In genomic region chr19:14106840-14107239, GRCh38 we compare ENCODE assay signal across 29 cellular contexts. TPM values are rescaled to one million over a fixed set of nuclear protein-coding genes. Genes with fewer than 3 reads are reported as not detected.
A peak's percentile ranks its signal among the peaks of the same experiment; 100 is the strongest.
DNase-seq lines count a peak whose midpoint lies in the region; ATAC-seq and TF ChIP-seq lines count a peak whose summit lies in the region.
"Had no signal": no experiment of that assay in that cellular context is flagged by ENCODE, and none has a peak within 500 bp of the region (broad histone marks: within the 10 kb centered on the region; RNA-seq: fewer than 3 reads in every experiment).

No MANE protein-coding gene starts in this region.

- peak; percentile 60; the same call in 1 of the 2 replicates for ATAC-seq in WTC11
- peak; percentile 54 to 79 (median 68) for ATAC-seq in heart right ventricle
- ATAC-seq in activated CD8-positive, alpha-beta memory T cell treated with anti-CD3 and anti-CD28 coated beads, Interleukin-2, amount 10 ng/mL, durations not matched to agents 7 days and 5 days: no peak
- ATAC-seq: activated T-cell treated with anti-CD3 and anti-CD28 coated beads, Interleukin-2, amount 50 U/mL, for 4 hours; sciatic nerve had no signal

- H3K4me3 Mint-ChIP-seq in WTC11: no peak overlapping the region
- H3K4me3 Mint-ChIP-seq in activated naive CD4-positive, alpha-beta T cell treated with anti-CD3 and anti-CD28 coated beads for 36 hours: no peak overlapping the region
- no peak overlapping the region for H3K4me3 Mint-ChIP-seq in activated CD8-positive, alpha-beta memory T cell treated with anti-CD3 and anti-CD28 coated beads, Interleukin-2, amount 10 ng/mL, durations not matched to agents 7 days and 5 days
- H3K4me3 Mint-ChIP-seq: activated CD4-positive, alpha-beta T cell treated with anti-CD3 and anti-CD28 coated beads, Interleukin-2, amount 10 ng/mL, durations not matched to agents 7 days and 5 days; activated T-cell treated with anti-CD3 and anti-CD28 coated beads, Interleukin-2, amount 50 U/mL, for 4 hours; brain; neural crest cell had no signal

- POLR2A ChIA-PET in WTC11 (lab: Charles Lee): no interaction called here

- H3K36me3 ChIP-seq in heart right ventricle (peaks cover 0 to 69% (median 39%) of the 10 kb centered on the region in 9 donors), osteoblast (ENCODE audit: insufficient read depth, low read length) (peaks cover 40% of the 10 kb centered on the region), testis (ENCODE audit: low read depth, missing control alignments) (no peaks in the 10 kb centered on the region)

- H3K36me3 Mint-ChIP-seq in WTC11: no peaks in the 10 kb centered on the region
- peaks cover 2% of the 10 kb centered on the region for H3K36me3 Mint-ChIP-seq in activated naive CD4-positive, alpha-beta T cell treated with anti-CD3 and anti-CD28 coated beads for 36 hours (ENCODE audit: low read depth)
- no peaks in the 10 kb centered on the region for H3K36me3 Mint-ChIP-seq in activated CD8-positive, alpha-beta memory T cell treated with anti-CD3 and anti-CD28 coated beads, Interleukin-2, amount 10 ng/mL, durations not matched to agents 7 days and 5 days
- H3K36me3 Mint-ChIP-seq: CD4-positive, CD25-positive, alpha-beta regulatory T cell had no signal

- H3K9me3 ChIP-seq in heart right ventricle: no peaks in the 10 kb centered on the region
- no peaks in the 10 kb centered on the region for H3K9me3 ChIP-seq in osteoblast (ENCODE audit: low read depth, low read length)
- no peaks in the 10 kb centered on the region for H3K9me3 ChIP-seq in testis
- H3K9me3 ChIP-seq: A549, SJSA1 had no signal

- TF ChIP-seq POLR2A in testis (IDR thresholded peaks at IDR 0.05): no peak

- peak overlapping the region; percentile 69 to 97 (median 90) for H3K27ac ChIP-seq in heart right ventricle
- peak overlapping the region; percentile 65 for H3K27ac ChIP-seq in osteoblast (ENCODE audit: low read depth, low read length)
- H3K27ac ChIP-seq in testis: peak overlapping the region; percentile 65 to 80
- H3K27ac ChIP-seq: A549, SJSA1 had no signal

- H3K27ac Mint-ChIP-seq in WTC11: no peak overlapping the region
- H3K27ac Mint-ChIP-seq in activated naive CD4-positive, alpha-beta T cell treated with anti-CD3 and anti-CD28 coated beads for 36 hours: no peak overlapping the region
- no peak overlapping the region for H3K27ac Mint-ChIP-seq in activated CD8-positive, alpha-beta memory T cell treated with anti-CD3 and anti-CD28 coated beads, Interleukin-2, amount 10 ng/mL, durations not matched to agents 7 days and 5 days
- H3K27ac Mint-ChIP-seq: activated CD4-positive, alpha-beta T cell treated with anti-CD3 and anti-CD28 coated beads, Interleukin-2, amount 10 ng/mL, durations not matched to agents 7 days and 5 days; IgD-negative memory B cell had no signal

- intact Hi-C loops in heart right ventricle (cut with DNase I) (loop anchor here in 1 of 10 donors (1.0 kb wide), 1 partner anchor 20 kb away; no protein-coding TSS in a partner anchor), testis (cut with DNase I; ENCODE audit: low total_unique reads) (no loop called here)
- intact Hi-C loops in activated naive CD4-positive, alpha-beta T cell treated with anti-CD3 and anti-CD28 coated beads for 36 hours (cut with micrococcal nuclease): no loop called here

- H3K4me1 ChIP-seq in heart right ventricle (peaks cover 0 to 61% (median 43%) of the 10 kb centered on the region in 9 donors), osteoblast (ENCODE audit: insufficient read depth, low read length) (peaks cover 10% of the 10 kb centered on the region), testis (peaks cover 23% of the 10 kb centered on the region)
- H3K4me1 ChIP-seq: A549, SJSA1 had no signal

- CTCF ChIA-PET in WTC11 (lab: Charles Lee): interaction anchor here (0.6 to 1.4 kb wide), 2 partner anchors 30 to 66 kb away, joined by 3 to 4 read pairs; partner anchors contain the start of gene ASF1B
- CTCF ChIA-PET in activated naive CD4-positive, alpha-beta T cell treated with anti-CD3 and anti-CD28 coated beads for 36 hours (lab: Charles Lee): interaction anchor here (1.6 kb wide), 1 partner anchor 30 kb away, joined by 6 read pairs; the partner anchor contains the start of gene ASF1B
- CTCF ChIA-PET in activated CD8-positive, alpha-beta memory T cell treated with anti-CD3 and anti-CD28 coated beads, Interleukin-2, amount 10 ng/mL, durations not matched to agents 7 days and 5 days (lab: Charles Lee): interaction anchor here (4.4 kb wide), 1 partner anchor 7 kb away, joined by 16 read pairs; no protein-coding TSS in a partner anchor

- H3K9me3 Mint-ChIP-seq in WTC11: no peaks in the 10 kb centered on the region
- no peaks in the 10 kb centered on the region for H3K9me3 Mint-ChIP-seq in activated naive CD4-positive, alpha-beta T cell treated with anti-CD3 and anti-CD28 coated beads for 36 hours
- no peaks in the 10 kb centered on the region for H3K9me3 Mint-ChIP-seq in activated CD8-positive, alpha-beta memory T cell treated with anti-CD3 and anti-CD28 coated beads, Interleukin-2, amount 10 ng/mL, durations not matched to agents 7 days and 5 days (ENCODE audit: low read depth)
- H3K9me3 Mint-ChIP-seq: activated CD4-positive, alpha-beta T cell treated with anti-CD3 and anti-CD28 coated beads, Interleukin-2, amount 10 ng/mL, durations not matched to agents 7 days and 5 days; activated T-cell treated with anti-CD3 and anti-CD28 coated beads, Interleukin-2, amount 50 U/mL, for 4 hours; brain; CD4-positive, CD25-positive, alpha-beta regulatory T cell; IgD-negative memory B cell; neural crest cell had no signal

- no peaks in the 10 kb centered on the region for H3K27me3 ChIP-seq in heart right ventricle
- no peaks in the 10 kb centered on the region for H3K27me3 ChIP-seq in osteoblast (ENCODE audit: insufficient read depth, low read length)
- H3K27me3 ChIP-seq in testis: no peaks in the 10 kb centered on the region
- H3K27me3 ChIP-seq: SJSA1 had no signal

- H4K20me1 ChIP-seq in osteoblast (ENCODE audit: insufficient read depth, low read length): peaks cover 4% of the 10 kb centered on the region

- H3K4me2 ChIP-seq in osteoblast (ENCODE audit: insufficient read depth, low read length): no peak overlapping the region
- H3K4me2 ChIP-seq: A549 had no signal

- DNase-seq in WTC11 (ENCODE audit: low spot score) (no peak), heart right ventricle (peak in 1 of 2 donors; percentile 53), osteoblast (ENCODE audit: insufficient read length, low spot score, missing footprints) (peak; percentile 27), testis (no peak), SIG-M5 (lab: John Stamatoyannopoulos, UW) (no peak), NCI-H524 treated with DMSO at 0.1 percent for 48 hours (lab: John Stamatoyannopoulos, UW) (no peak)
- no peak for DNase-seq in activated naive CD4-positive, alpha-beta T cell treated with anti-CD3 and anti-CD28 coated beads for 36 hours
- DNase-seq in activated CD8-positive, alpha-beta memory T cell treated with anti-CD3 and anti-CD28 coated beads, Interleukin-2, amount 10 ng/mL, durations not matched to agents 7 days and 5 days: no peak
- DNase-seq: activated CD4-positive, alpha-beta T cell treated with anti-CD3 and anti-CD28 coated beads, Interleukin-2, amount 10 ng/mL, durations not matched to agents 7 days and 5 days; activated T-cell treated with anti-CD3 and anti-CD28 coated beads, Interleukin-2, amount 50 U/mL, for 4 hours; AML-193; Calu3; CD4-positive, CD25-positive, alpha-beta regulatory T cell; DMS79 treated with DMSO at 0.1 percent for 48 hours; GF-D8; NCI-H1092; NCI-H1694 treated with DMSO at 0.1 percent for 48 hours; NCI-H446 treated with DMSO at 0.1 percent for 48 hours; NCI-H82; stimulated activated naive CD4-positive, alpha-beta T cell had no signal

- H3K4me3 ChIP-seq in heart right ventricle (no peak overlapping the region), osteoblast (ENCODE audit: insufficient read depth, low read length) (no peak overlapping the region), testis (no peak overlapping the region)
- H3K4me3 ChIP-seq: A549, SJSA1 had no signal

- 58 to 71% methylated on average over 16 of the region's 16 CpGs for WGBS in heart right ventricle, 2 donors
- WGBS in testis, 2 donors: 86 to 100% methylated on average over 4 to 16 of the region's 16 CpGs

- no peaks in the 10 kb centered on the region for H3K27me3 Mint-ChIP-seq in WTC11 (ENCODE audit: low read depth)
- no peaks in the 10 kb centered on the region for H3K27me3 Mint-ChIP-seq in activated naive CD4-positive, alpha-beta T cell treated with anti-CD3 and anti-CD28 coated beads for 36 hours (ENCODE audit: low read depth)
- no peaks in the 10 kb centered on the region for H3K27me3 Mint-ChIP-seq in activated CD8-positive, alpha-beta memory T cell treated with anti-CD3 and anti-CD28 coated beads, Interleukin-2, amount 10 ng/mL, durations not matched to agents 7 days and 5 days
- H3K27me3 Mint-ChIP-seq: activated CD4-positive, alpha-beta T cell treated with anti-CD3 and anti-CD28 coated beads, Interleukin-2, amount 10 ng/mL, durations not matched to agents 7 days and 5 days; brain; CD4-positive, CD25-positive, alpha-beta regulatory T cell; IgD-negative memory B cell had no signal

- H3K79me2 ChIP-seq in osteoblast (ENCODE audit: insufficient read depth, low read length): peaks cover 33% of the 10 kb centered on the region

- H2AFZ ChIP-seq in osteoblast (ENCODE audit: low read length): no peak overlapping the region

- H3K4me1 Mint-ChIP-seq in WTC11: peaks cover 4% of the 10 kb centered on the region
- peaks cover 4% of the 10 kb centered on the region for H3K4me1 Mint-ChIP-seq in activated naive CD4-positive, alpha-beta T cell treated with anti-CD3 and anti-CD28 coated beads for 36 hours (ENCODE audit: low read depth)
- H3K4me1 Mint-ChIP-seq in activated CD8-positive, alpha-beta memory T cell treated with anti-CD3 and anti-CD28 coated beads, Interleukin-2, amount 10 ng/mL, durations not matched to agents 7 days and 5 days: peaks cover 2% of the 10 kb centered on the region
- H3K4me1 Mint-ChIP-seq: neural crest cell had no signal

- TF ChIP-seq CTCF in WTC11 (IDR thresholded peaks at IDR 0.05) (no peak), heart right ventricle (IDR thresholded peaks at IDR 0.05) (peak in 5 of 9 donors; percentile 22 to 41 (median 26)), osteoblast (IDR thresholded peaks at IDR 0.05; ENCODE audit: extremely low read depth, low read depth, low read length) (no peak), testis (IDR thresholded peaks at IDR 0.05) (no peak)

RNA-seq across cellular contexts. Expression of gene PRKACA, which starts 10.7 kb away (rescaled TPM):
- total RNA-seq in WTC11 (2021): 37.8 to 48.0 TPM (median 41.7 TPM) in 3 replicates
- 100 to 1,000 TPM; 473 to 691 (median 518) TPM for total RNA-seq in heart right ventricle
- polyA plus RNA-seq in heart right ventricle: 100 to 1,000 TPM; 196 to 214 TPM
- total RNA-seq in osteoblast: 45.6 and 56.3 TPM in 2 replicates
- total RNA-seq in testis: 100 to 1,000 TPM; 114 to 116 TPM
- 203 TPM for polyA plus RNA-seq in testis (ENCODE audit: insufficient read depth, low read depth, low replicate concordance)
- total RNA-seq in activated naive CD4-positive, alpha-beta T cell treated with anti-CD3 and anti-CD28 coated beads for 36 hours: 10 to 100 TPM; 48.2 to 60.0 TPM
- total RNA-seq in activated CD8-positive, alpha-beta memory T cell treated with anti-CD3 and anti-CD28 coated beads, Interleukin-2, amount 10 ng/mL, durations not matched to agents 7 days and 5 days: 10 to 100 TPM; 42.3 to 65.4 TPM

RNA-seq across cellular contexts. Expression of gene SAMD1, which starts 16.3 kb away (rescaled TPM):
- total RNA-seq in WTC11 (2021): 113 to 131 TPM (median 116 TPM) in 3 replicates
- total RNA-seq in heart right ventricle: 10 to 100 TPM; 26.7 to 53.0 (median 33.7) TPM
- polyA plus RNA-seq in heart right ventricle: 10 to 100 TPM; 34.4 to 55.3 TPM
- 16.2 and 27.9 TPM in 2 replicates for total RNA-seq in osteoblast
- total RNA-seq in testis: 10 to 100 TPM; 50.6 to 72.9 TPM
- polyA plus RNA-seq in testis (ENCODE audit: insufficient read depth, low read depth, low replicate concordance): 34.0 TPM
- 10 to 100 TPM; 50.9 to 53.0 TPM for total RNA-seq in activated naive CD4-positive, alpha-beta T cell treated with anti-CD3 and anti-CD28 coated beads for 36 hours
- total RNA-seq in activated CD8-positive, alpha-beta memory T cell treated with anti-CD3 and anti-CD28 coated beads, Interleukin-2, amount 10 ng/mL, durations not matched to agents 7 days and 5 days: 10 to 100 TPM; 60.4 to 81.9 TPM

RNA-seq across cellular contexts. Expression of gene C19orf67, which starts 21.3 kb away (rescaled TPM):
- total RNA-seq in WTC11 (2021) (0.35 to 0.87 TPM (median 0.41 TPM) in 3 replicates), heart right ventricle (not detected), osteoblast (not detected in 2 replicates), testis (10 to 100 TPM in 1 of 2 donors, 1 to 10 TPM in 1; 5.0 to 12.7 TPM)
- polyA plus RNA-seq in heart right ventricle (not detected), testis (ENCODE audit: insufficient read depth, low read depth, low replicate concordance) (12.6 TPM)
- not detected for total RNA-seq in activated naive CD4-positive, alpha-beta T cell treated with anti-CD3 and anti-CD28 coated beads for 36 hours
- not detected for total RNA-seq in activated CD8-positive, alpha-beta memory T cell treated with anti-CD3 and anti-CD28 coated beads, Interleukin-2, amount 10 ng/mL, durations not matched to agents 7 days and 5 days
- total RNA-seq: activated CD4-positive, alpha-beta T cell treated with anti-CD3 and anti-CD28 coated beads, Interleukin-2, amount 10 ng/mL, durations not matched to agents 7 days and 5 days; Calu3; CD4-positive, CD25-positive, alpha-beta regulatory T cell; cerebellum; frontal cortex; neural crest cell; sciatic nerve; SJSA1; urinary bladder had no signal
- polyA plus RNA-seq: A549; CD4-positive, CD25-positive, alpha-beta regulatory T cell; IgD-negative memory B cell; urinary bladder had no signal

RNA-seq across cellular contexts. Expression of gene ASF1B, which starts 29.5 kb away (rescaled TPM):
- 37.1 to 40.4 TPM (median 38.4 TPM) in 3 replicates for total RNA-seq in WTC11 (2021)
- 1 to 10 TPM in 3 of 10 donors, under 1 TPM in 7; 0.17 to 5.6 (median 0.63) TPM for total RNA-seq in heart right ventricle
- polyA plus RNA-seq in heart right ventricle: under 1 TPM; 0.59 to 0.90 TPM
- total RNA-seq in osteoblast: 1.1 and 2.7 TPM in 2 replicates
- 10 to 100 TPM; 31.5 to 52.7 TPM for total RNA-seq in testis
- 55.2 TPM for polyA plus RNA-seq in testis (ENCODE audit: insufficient read depth, low read depth, low replicate concordance)
- total RNA-seq in activated naive CD4-positive, alpha-beta T cell treated with anti-CD3 and anti-CD28 coated beads for 36 hours: 10 to 100 TPM; 54.7 to 56.6 TPM
- 100 to 1,000 TPM; 117 to 124 TPM for total RNA-seq in activated CD8-positive, alpha-beta memory T cell treated with anti-CD3 and anti-CD28 coated beads, Interleukin-2, amount 10 ng/mL, durations not matched to agents 7 days and 5 days

RNA-seq across cellular contexts. Expression of gene MISP3, which starts 34.3 kb away (rescaled TPM):
- total RNA-seq in WTC11 (2021): 2.4 to 3.4 TPM (median 3.2 TPM) in 3 replicates
- total RNA-seq in heart right ventricle: 10 to 100 TPM in 1 of 10 donors, 1 to 10 TPM in 9; 3.1 to 10.3 (median 5.9) TPM
- 10 to 100 TPM in 1 of 2 donors, 1 to 10 TPM in 1; 5.7 to 12.4 TPM for polyA plus RNA-seq in heart right ventricle
- total RNA-seq in osteoblast: 0.59 and 1.1 TPM in 2 replicates
- total RNA-seq in testis: 1 to 10 TPM; 4.2 to 7.2 TPM
- 0.76 TPM for polyA plus RNA-seq in testis (ENCODE audit: insufficient read depth, low read depth, low replicate concordance)
- total RNA-seq in activated naive CD4-positive, alpha-beta T cell treated with anti-CD3 and anti-CD28 coated beads for 36 hours: under 1 TPM; 0.45 to 0.96 TPM
- total RNA-seq in activated CD8-positive, alpha-beta memory T cell treated with anti-CD3 and anti-CD28 coated beads, Interleukin-2, amount 10 ng/mL, durations not matched to agents 7 days and 5 days: 1 to 10 TPM; 1.4 to 2.4 TPM

Comparison
In these comparisons a context has a peak if more than half of its experiments do, and no peak if none do; other contexts are left out.
1. CTCF ChIP-seq: peak in heart right ventricle (5 of 9); none in WTC11 (single experiment), osteoblast (single experiment) and testis (0 of 3).
2. Peak in every context shown above with its lines, with median percentiles within 50 percentile points of each other: H3K27ac ChIP-seq.